In genomic region chr3:137198374-137198773, GRCh38 we compare ENCODE assay signal across 1 cellular context.
A peak's percentile ranks its signal among the peaks of the same experiment; 100 is the strongest.
DNase-seq lines count a peak whose midpoint lies in the region; TF ChIP-seq lines count a peak whose summit lies in the region.
"Not testable (repeated sequence)": the region's sequence is repeated elsewhere in the genome, so short reads cannot be mapped to it uniquely, and the experiment has no call there.

No MANE protein-coding gene starts in this region.

- not testable (repeated sequence) for H3K9me3 Mint-ChIP-seq in glutamatergic neuron (ENCODE audit: unreplicated experiment)

- DNase-seq in glutamatergic neuron: peak; percentile 19

- H3K36me3 Mint-ChIP-seq in glutamatergic neuron (ENCODE audit: unreplicated experiment): not testable (repeated sequence)

- H3K27ac Mint-ChIP-seq in glutamatergic neuron (ENCODE audit: unreplicated experiment): not testable (repeated sequence)

- TF ChIP-seq CTCF in glutamatergic neuron (IDR thresholded peaks at IDR 0.05; ENCODE audit: partially characterized antibody, unreplicated experiment): not testable (repeated sequence)

- not testable (repeated sequence) for H3K27me3 Mint-ChIP-seq in glutamatergic neuron (ENCODE audit: unreplicated experiment)

- H3K4me3 Mint-ChIP-seq in glutamatergic neuron (ENCODE audit: unreplicated experiment): not testable (repeated sequence)

- H3K4me1 Mint-ChIP-seq in glutamatergic neuron (ENCODE audit: low read depth, unreplicated experiment): not testable (repeated sequence)
